Comparison of ENCODE assay signal across 8 cellular contexts in genomic region chr19:21767065-21767800, GRCh38. TPM values are rescaled to one million over a fixed set of nuclear protein-coding genes. Genes with fewer than 3 reads are reported as not detected.
A peak's percentile ranks its signal among the peaks of the same experiment; 100 is the strongest.
DNase-seq lines count a peak whose midpoint lies in the region; ATAC-seq and TF ChIP-seq lines count a peak whose summit lies in the region.

Gene ZNF100, minus strand, starts transcription at chr19:21767579. Its CDS starts 150 bp downstream, at chr19:21767429.

- peak within 1 kb of the TSS; percentile 38 for H3K4me2 ChIP-seq in H9 (ENCODE audit: insufficient read depth, insufficient read length, low read length)

- H3K9ac ChIP-seq in ES-I3 (ENCODE audit: low read depth, low read length) (peak within 1 kb of the TSS; percentile 100), H9 (ENCODE audit: extremely low read depth, insufficient read length, low read length) (peak within 1 kb of the TSS; percentile 93)

- no peak within 1 kb of the TSS for H3K23ac ChIP-seq in H9 (ENCODE audit: insufficient read length, low read depth, low read length)

- H3K27me3 Mint-ChIP-seq in H9 (ENCODE audit: low read depth) (no peaks in the 10 kb centered on the region), neural crest cell (ENCODE audit: low read depth) (no peaks in the 10 kb centered on the region)

- no peak within 1 kb of the TSS for H2AFZ ChIP-seq in H9 (ENCODE audit: low read length)

- H3K56ac ChIP-seq in H9 (ENCODE audit: insufficient read length, low read depth, low read length) = no peak within 1 kb of the TSS

- H3T11ph ChIP-seq in H9 (ENCODE audit: low read length) = no peak within 1 kb of the TSS

- H3K4me3 ChIP-seq in MG63 = peak within 1 kb of the TSS; percentile 75
- H3K4me3 ChIP-seq in stomach = peak within 1 kb of the TSS; percentile 69 to 80 (median 74)

- no peaks in the 10 kb centered on the region for H3K79me1 ChIP-seq in H9 (ENCODE audit: insufficient read depth, low read depth, low read length, poor library complexity, severe bottlenecking)

- H3K79me2 ChIP-seq in H9 (ENCODE audit: insufficient read depth, low read length) = no peaks in the 10 kb centered on the region; the same call in 1 of the 2 replicates

- no peaks in the 10 kb centered on the region; the same call in 1 of the 2 replicates for H3K9me3 ChIP-seq in ES-I3 (ENCODE audit: control insufficient read depth, insufficient read depth, low read length)
- H3K9me3 ChIP-seq in H9 (ENCODE audit: control insufficient read depth, low read depth, low read length) = no peaks in the 10 kb centered on the region
- H3K9me3 ChIP-seq in MG63 = no peaks in the 10 kb centered on the region
- peaks cover 0 to 10% (median 0%) of the 10 kb centered on the region in 4 donors for H3K9me3 ChIP-seq in stomach

- H3K36me3 Mint-ChIP-seq in H9 (ENCODE audit: insufficient read depth in 1 of 3, low read depth in 3 of 3) (peaks cover 30 to 42% (median 34%) of the 10 kb centered on the region in 3 experiments), neural crest cell (ENCODE audit: low read depth) (peaks cover 33% of the 10 kb centered on the region)

- no peaks in the 10 kb centered on the region for H3K23me2 ChIP-seq in H9 (ENCODE audit: insufficient read length, low read depth, low read length, poor library complexity, severe bottlenecking)

- H3K14ac ChIP-seq in H9 (ENCODE audit: insufficient read depth, low read length) = peak within 1 kb of the TSS; percentile 95

- H3K18ac ChIP-seq in H9 (ENCODE audit: insufficient read length, low read depth, low read length) = peak within 1 kb of the TSS; percentile 82

- H3K4me1 ChIP-seq in ES-I3 (ENCODE audit: insufficient read depth, low read length) = no peaks in the 10 kb centered on the region
- H3K4me1 ChIP-seq in H9 (ENCODE audit: insufficient read depth, low read length) = no peaks in the 10 kb centered on the region
- peaks cover 5% of the 10 kb centered on the region for H3K4me1 ChIP-seq in foreskin keratinocyte
- peaks cover 0 to 19% (median 15%) of the 10 kb centered on the region in 4 donors for H3K4me1 ChIP-seq in stomach

- H3K9me3 Mint-ChIP-seq in H9 (peaks cover 0 to 42% of the 10 kb centered on the region in 2 experiments; a peak in 3 of 5 replicates), neural crest cell (peaks cover 4% of the 10 kb centered on the region)

- TF ChIP-seq EP300 in stomach (IDR thresholded peaks at IDR 0.05) = no peak

- TF ChIP-seq CTCF in H9 (conservative IDR thresholded peaks at IDR 0.05) (no peak), foreskin keratinocyte (conservative IDR thresholded peaks at IDR 0.05) (no peak), neural crest cell (conservative IDR thresholded peaks at IDR 0.05) (no peak), stomach (IDR thresholded peaks at IDR 0.05) (no peak)

- no peak within 1 kb of the TSS for H2BK20ac ChIP-seq in H9 (ENCODE audit: low read depth, low read length, poor library complexity, severe bottlenecking)

- H2BK120ac ChIP-seq in H9 (ENCODE audit: low read depth, low read length, poor library complexity, severe bottlenecking) = no peak within 1 kb of the TSS

- no peak within 1 kb of the TSS for H4K5ac ChIP-seq in H9 (ENCODE audit: insufficient read length, low read depth, low read length)

- ATAC-seq in foreskin keratinocyte = peak; percentile 96

- H3K4ac ChIP-seq in H9 (ENCODE audit: low read depth, low read length) = no peak within 1 kb of the TSS

- no CpG with 5 or more reads among the region's 35 CpGs for WGBS in H9 (ENCODE audit: extremely low coverage, insufficient read length, low lambda C conversion rate)
- WGBS in stomach, 5 donors = 0 to 1% (median 0%) methylated on average over 20 to 35 of the region's 35 CpGs

- DNase-seq in H9 (peak; percentile 94), MG63 (peak; percentile 89), SIG-M5 (lab: John Stamatoyannopoulos, UW) (peak; percentile 3), activated gamma-delta T cell (lab: John Stamatoyannopoulos, UW) (peak; percentile 31), foreskin keratinocyte (peak; percentile 78 to 85), neural crest cell (ENCODE audit: low read depth, low spot score) (peak; percentile 74), stomach (peak; percentile 94)

- H3K4me1 Mint-ChIP-seq in H9 (peaks cover 9 to 11% of the 10 kb centered on the region in 2 experiments), neural crest cell (peaks cover 24% of the 10 kb centered on the region)

- H2BK15ac ChIP-seq in H9 (ENCODE audit: low read depth, low read length) = no peak within 1 kb of the TSS

- intact Hi-C loops in stomach (cut with DNase I; ENCODE audit: low total_unique reads) = no loop called here

- peak within 1 kb of the TSS; percentile 96 to 99 for H3K4me3 Mint-ChIP-seq in H9
- H3K4me3 Mint-ChIP-seq in neural crest cell = peak within 1 kb of the TSS; percentile 99

- H4K8ac ChIP-seq in H9 (replicated peaks; ENCODE audit: insufficient read length, low read depth, low read length) = no peak within 1 kb of the TSS

- peak within 1 kb of the TSS; percentile 14 for H3K27ac ChIP-seq in H9 (ENCODE audit: insufficient read length, low read depth, low read length)
- peak within 1 kb of the TSS; percentile 76 for H3K27ac ChIP-seq in foreskin keratinocyte
- peak within 1 kb of the TSS; percentile 84 to 93 (median 88) for H3K27ac ChIP-seq in stomach

- H2AK5ac ChIP-seq in H9 (ENCODE audit: insufficient read length, low read length) = no peak within 1 kb of the TSS

- H3K27ac Mint-ChIP-seq in H9 = peak within 1 kb of the TSS; percentile 93 to 99 (median 98)
- H3K27ac Mint-ChIP-seq in neural crest cell (ENCODE audit: unreplicated experiment) = peak within 1 kb of the TSS; percentile 100

- H3K36me3 ChIP-seq in ES-I3 (ENCODE audit: insufficient read depth, low read length) (peaks cover 17% of the 10 kb centered on the region), MG63 (peaks cover 30% of the 10 kb centered on the region), stomach (peaks cover 11 to 31% (median 22%) of the 10 kb centered on the region in 4 donors)

- no peak for TF ChIP-seq POLR2A in stomach (IDR thresholded peaks at IDR 0.05)

- no peaks in the 10 kb centered on the region for H4K20me1 ChIP-seq in H9 (ENCODE audit: control insufficient read depth, insufficient read depth, insufficient read length)

- no peak within 1 kb of the TSS for H2BK5ac ChIP-seq in H9 (ENCODE audit: insufficient read length, low read length)

- no peak within 1 kb of the TSS for H4K91ac ChIP-seq in H9 (ENCODE audit: insufficient read length, low read depth, low read length)

- H3K27me3 ChIP-seq in H9 (ENCODE audit: insufficient read depth, low read length) (no peaks in the 10 kb centered on the region), MG63 (no peaks in the 10 kb centered on the region), foreskin keratinocyte (no peaks in the 10 kb centered on the region), stomach (no peaks in the 10 kb centered on the region)

- H2BK12ac ChIP-seq in H9 (ENCODE audit: insufficient read length, low read depth, low read length) = no peak within 1 kb of the TSS

RNA-seq across cellular contexts. Expression of gene ZNF100, which starts in this region (rescaled TPM):
- 29.0 and 30.7 TPM in 2 replicates for total RNA-seq in H9 (2021)
- 0.86 and 0.89 TPM in 2 replicates for total RNA-seq in MG63 (2014; rRNA removed; shearing (Covaris generic); ENCODE audit: low replicate concordance)
- 4.6 and 6.8 TPM in 2 replicates for total RNA-seq in foreskin keratinocyte
- 0.79 and 0.90 TPM in 2 replicates for polyA plus RNA-seq in foreskin keratinocyte
- total RNA-seq in neural crest cell = 28.6 and 33.2 TPM in 2 replicates
- 10 to 100 TPM in 4 of 5 donors, 1 to 10 TPM in 1; 5.5 to 17.4 (median 12.3) TPM for total RNA-seq in stomach
- polyA plus RNA-seq in stomach = 1 to 10 TPM; 1.1 to 1.7 (median 1.2) TPM

Comparison
In these comparisons a context has a peak if more than half of its experiments do, and no peak if none do; other contexts are left out.
1. Peak in every context shown above with its lines: DNase-seq, ATAC-seq, H3K4me3 ChIP-seq and H3K27ac ChIP-seq.
2. Peak in DNase-seq and H3K4me3 ChIP-seq in MG63; RNA of the gene not detected or under 1 TPM.
3. DNase-seq: peak in every context shown above with its lines; median percentile 94 in H9; 94 in stomach; 89 in MG63; 82 in foreskin keratinocyte; 74 in neural crest cell; 31 in activated gamma-delta T cell; 3 in SIG-M5.
4. H3K27ac ChIP-seq: peak in every context shown above with its lines; median percentile 88 in stomach; 76 in foreskin keratinocyte; 14 in H9.